ENCODE assay signal across 1 cellular context in genomic region chr16:80007216-80007615, GRCh38.
TF ChIP-seq lines count a peak whose summit lies in the region.

No MANE protein-coding gene starts in this region.

TF ChIP-seq in A549, 52 proteins besides CTCF, POLR2A, EP300 and RAD21 (continued from another document):
- TF ChIP-seq E2F6 (IDR thresholded peaks at IDR 0.05; ENCODE audit: borderline replicate concordance, low read depth), result no peak
- no peak for TF ChIP-seq ZFP36 (IDR thresholded peaks at IDR 0.05; ENCODE audit: borderline replicate concordance, partially characterized antibody)
- no peak for TF ChIP-seq EHF (CRISPR knock-in tag; IDR thresholded peaks at IDR 0.05)
- TF ChIP-seq KDM1A (IDR thresholded peaks at IDR 0.05; ENCODE audit: low read depth), result no peak
- no peak for TF ChIP-seq SMC3 (IDR thresholded peaks at IDR 0.05)
- no peak for TF ChIP-seq HDAC2 (IDR thresholded peaks at IDR 0.05)
TF ChIP-seq in A549: peak in this region for 0.
